ENCODE assay signal across 33 cellular contexts in genomic region chr11:78536933-78537332, GRCh38.
"Had no signal": no experiment of that assay in that cellular context is flagged by ENCODE, and none has a peak within 500 bp of the region (broad histone marks: within the 10 kb centered on the region; RNA-seq: fewer than 3 reads in every experiment).

No MANE protein-coding gene starts in this region.

- H3K36me3 ChIP-seq: ascending aorta, breast epithelium, cardiac muscle cell, colonic mucosa, gastroesophageal sphincter had no signal

- H3K27me3 ChIP-seq: ascending aorta, breast epithelium, cardiac muscle cell, colonic mucosa, esophagus squamous epithelium, gastroesophageal sphincter, heart right ventricle had no signal

- H3K27ac Mint-ChIP-seq: activated CD4-positive, alpha-beta memory T cell treated with anti-CD3 and anti-CD28 coated beads, Interleukin-2, amount 10 ng/mL, durations not matched to agents 7 days and 5 days; activated CD4-positive, alpha-beta T cell treated with anti-CD3 and anti-CD28 coated beads, Interleukin-2, amount 10 ng/mL, durations not matched to agents 7 days and 5 days; activated naive CD4-positive, alpha-beta T cell treated with anti-CD3 and anti-CD28 coated beads, Interleukin-2, amount 10 ng/mL, durations not matched to agents 7 days and 5 days; activated naive CD4-positive, alpha-beta T cell treated with anti-CD3 and anti-CD28 coated beads, Interleukin-2, amount 50 U/mL, for 72 hours; activated naive CD8-positive, alpha-beta T cell treated with anti-CD3 and anti-CD28 coated beads, Interleukin-2, amount 10 ng/mL, durations not matched to agents 7 days and 5 days; activated T-cell treated with anti-CD3 and anti-CD28 coated beads, Interleukin-2, amount 50 U/mL, for 24 hours; activated T-cell treated with anti-CD3 and anti-CD28 coated beads, Interleukin-2, amount 50 U/mL, for 72 hours; brain; T-helper 17 cell; T-helper 2 cell treated with Interferon-gamma antibody and Interleukin-4, amounts not matched to agents 5 μg/mL and 100 μg/mL, for 36 hours had no signal

- H3K4me1 ChIP-seq: breast epithelium, colonic mucosa, esophagus squamous epithelium had no signal

- H3K4me3 Mint-ChIP-seq: activated CD4-positive, alpha-beta memory T cell treated with anti-CD3 and anti-CD28 coated beads, Interleukin-2, amount 10 ng/mL, durations not matched to agents 7 days and 5 days; activated CD4-positive, alpha-beta T cell treated with anti-CD3 and anti-CD28 coated beads, Interleukin-2, amount 10 ng/mL, durations not matched to agents 7 days and 5 days; activated naive CD4-positive, alpha-beta T cell treated with anti-CD3 and anti-CD28 coated beads, Interleukin-2, amount 10 ng/mL, durations not matched to agents 7 days and 5 days; activated naive CD8-positive, alpha-beta T cell treated with anti-CD3 and anti-CD28 coated beads, Interleukin-2, amount 10 ng/mL, durations not matched to agents 7 days and 5 days; activated T-cell treated with anti-CD3 and anti-CD28 coated beads, Interleukin-2, amount 50 U/mL, for 24 hours; activated T-cell treated with anti-CD3 and anti-CD28 coated beads, Interleukin-2, amount 50 U/mL, for 72 hours; brain; T-helper 17 cell; T-helper 2 cell treated with Interferon-gamma antibody and Interleukin-4, amounts not matched to agents 5 μg/mL and 100 μg/mL, for 36 hours had no signal

- H3K9me3 Mint-ChIP-seq: activated CD4-positive, alpha-beta memory T cell treated with anti-CD3 and anti-CD28 coated beads, Interleukin-2, amount 10 ng/mL, durations not matched to agents 7 days and 5 days; activated CD4-positive, alpha-beta T cell treated with anti-CD3 and anti-CD28 coated beads, Interleukin-2, amount 10 ng/mL, durations not matched to agents 7 days and 5 days; activated naive CD4-positive, alpha-beta T cell treated with anti-CD3 and anti-CD28 coated beads, Interleukin-2, amount 10 ng/mL, durations not matched to agents 7 days and 5 days; activated naive CD4-positive, alpha-beta T cell treated with anti-CD3 and anti-CD28 coated beads, Interleukin-2, amount 50 U/mL, for 72 hours; activated T-cell treated with anti-CD3 and anti-CD28 coated beads, Interleukin-2, amount 50 U/mL, for 24 hours; activated T-cell treated with anti-CD3 and anti-CD28 coated beads, Interleukin-2, amount 50 U/mL, for 72 hours; brain; T-helper 2 cell treated with Interferon-gamma antibody and Interleukin-4, amounts not matched to agents 5 μg/mL and 100 μg/mL, for 36 hours had no signal

- H3K27me3 Mint-ChIP-seq: activated CD4-positive, alpha-beta memory T cell treated with anti-CD3 and anti-CD28 coated beads, Interleukin-2, amount 10 ng/mL, durations not matched to agents 7 days and 5 days; activated CD4-positive, alpha-beta T cell treated with anti-CD3 and anti-CD28 coated beads, Interleukin-2, amount 10 ng/mL, durations not matched to agents 7 days and 5 days; activated naive CD4-positive, alpha-beta T cell treated with anti-CD3 and anti-CD28 coated beads, Interleukin-2, amount 10 ng/mL, durations not matched to agents 7 days and 5 days; activated naive CD8-positive, alpha-beta T cell treated with anti-CD3 and anti-CD28 coated beads, Interleukin-2, amount 10 ng/mL, durations not matched to agents 7 days and 5 days; activated T-cell treated with anti-CD3 and anti-CD28 coated beads, Interleukin-2, amount 50 U/mL, for 24 hours; brain; T-helper 17 cell had no signal

- H3K4me3 ChIP-seq: ascending aorta, breast epithelium, cardiac muscle cell, colonic mucosa, esophagus squamous epithelium, gastroesophageal sphincter, heart right ventricle had no signal

- H3K9me3 ChIP-seq: ascending aorta, breast epithelium, colonic mucosa, esophagus squamous epithelium, gastroesophageal sphincter, heart right ventricle had no signal

- H3K27ac ChIP-seq: ascending aorta, breast epithelium, cardiac muscle cell, colonic mucosa, epithelial cell of prostate, esophagus squamous epithelium, gastroesophageal sphincter, heart right ventricle had no signal

- ATAC-seq: activated naive CD4-positive, alpha-beta T cell treated with anti-CD3 and anti-CD28 coated beads, Interleukin-2, amount 50 U/mL, for 72 hours; activated T-cell treated with anti-CD3 and anti-CD28 coated beads, Interleukin-2, amount 50 U/mL, for 72 hours; gastroesophageal sphincter; heart right ventricle; T-helper 17 cell had no signal

- DNase-seq: activated CD4-positive, alpha-beta memory T cell treated with anti-CD3 and anti-CD28 coated beads, Interleukin-2, amount 10 ng/mL, durations not matched to agents 7 days and 5 days; activated CD4-positive, alpha-beta T cell treated with anti-CD3 and anti-CD28 coated beads for 4 hours; activated CD4-positive, alpha-beta T cell treated with anti-CD3 and anti-CD28 coated beads, Interleukin-2, amount 10 ng/mL, durations not matched to agents 7 days and 5 days; activated CD4-positive, alpha-beta T cell treated with anti-CD3 and anti-CD28 coated beads, Interleukin-2, amount 50 U/mL, for 4 hours; activated CD4-positive, CD25-positive, alpha-beta regulatory T cell; activated CD4-positive, CD25-positive, alpha-beta regulatory T cell treated with anti-CD3 and anti-CD28 coated beads, Interleukin-2, amount 50 U/mL, for 72 hours; activated CD8-positive, alpha-beta memory T cell treated with anti-CD3 and anti-CD28 coated beads, Interleukin-2, amount 50 U/mL, for 48 hours; activated gamma-delta T cell; activated naive CD4-positive, alpha-beta T cell; activated naive CD4-positive, alpha-beta T cell treated with anti-CD3 and anti-CD28 coated beads, Interleukin-2, amount 10 ng/mL, durations not matched to agents 7 days and 5 days; activated naive CD8-positive, alpha-beta T cell treated with anti-CD3 and anti-CD28 coated beads, Interleukin-2, amount 10 ng/mL, durations not matched to agents 7 days and 5 days; activated T-cell treated with anti-CD3 and anti-CD28 coated beads for 4 hours; activated T-cell treated with anti-CD3 and anti-CD28 coated beads, Interleukin-2, amount 50 U/mL, for 24 hours; activated T-cell treated with anti-CD3 and anti-CD28 coated beads, Interleukin-2, amount 50 U/mL, for 72 hours; central memory CD4-positive, alpha-beta T cell; cerebellar nuclear complex; colonic mucosa; effector CD8-positive, alpha-beta T cell; esophagus squamous epithelium; foreskin melanocyte; heart right ventricle; T-helper 17 cell; T1000 had no signal

- FAIRE-seq: endometrium, endothelial cell of umbilical vein had no signal
